ENCODE assay signal across 8 cellular contexts in the genomic region with DNA sequence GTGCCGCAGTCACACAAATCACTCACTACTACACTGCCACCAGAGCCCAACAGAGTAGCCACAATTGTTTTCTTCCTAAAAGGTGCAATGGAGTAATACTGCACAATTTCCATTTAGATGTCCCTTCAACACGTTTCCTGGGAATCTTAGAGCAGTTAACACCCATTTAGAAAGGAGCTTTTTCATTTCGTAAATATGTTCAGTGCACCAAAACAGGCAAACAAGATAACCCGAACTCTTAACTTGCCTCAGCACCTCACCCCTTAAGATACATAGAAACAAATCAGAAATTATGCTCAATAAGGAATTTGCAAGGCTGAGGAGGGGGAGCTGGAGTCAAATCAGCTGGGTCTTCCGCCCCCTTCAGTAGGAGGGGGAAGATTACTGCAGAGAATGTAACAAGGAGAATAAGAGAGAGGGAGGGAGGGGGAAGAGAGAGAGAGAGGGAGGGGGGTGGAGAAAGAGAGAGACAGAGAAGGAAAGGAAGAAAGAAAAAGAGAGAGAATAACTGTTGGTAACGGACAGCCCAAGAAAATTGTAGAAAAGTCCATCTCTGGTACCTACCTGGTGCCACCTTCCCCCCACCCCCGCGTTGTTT.
DNase-seq lines count a peak whose midpoint lies in the region; ATAC-seq and TF ChIP-seq lines count a peak whose summit lies in the region.

No MANE protein-coding gene starts in this region.

- H3K4me3 ChIP-seq in body of pancreas = peak overlapping the region; percentile 24 to 53
- H3K4me3 ChIP-seq in liver (ENCODE audit: low read depth in 1 of 3, low read length in 3 of 3) = peak overlapping the region in 2 of 3 donors; percentile 68 to 69
- peak overlapping the region; percentile 60 to 85 (median 68) for H3K4me3 ChIP-seq in tibial nerve

- no peak for TF ChIP-seq RAD21 in liver (IDR thresholded peaks at IDR 0.05)

- peaks cover 29% of the 10 kb centered on the region for H3K4me1 ChIP-seq in body of pancreas
- peaks cover 1 to 25% (median 19%) of the 10 kb centered on the region in 4 donors for H3K4me1 ChIP-seq in liver (ENCODE audit: control insufficient read depth in 4 of 4, insufficient read depth in 4 of 4, low read length in 3 of 4)
- peaks cover 0 to 42% (median 31%) of the 10 kb centered on the region in 4 donors for H3K4me1 ChIP-seq in tibial nerve

- intact Hi-C loops in body of pancreas (cut with DNase I) = loop anchor here (5.0 kb wide), 1 partner anchor 338 kb away; no protein-coding TSS in a partner anchor

- H3K27ac Mint-ChIP-seq in stimulated activated naive CD8-positive, alpha-beta T cell treated with anti-CD3 and anti-CD28 coated beads, Interleukin-15, Interleukin-2, amounts not matched to agents 100 ng/mL and 50 ng/mL, for 24 hours = peak overlapping the region; percentile 82

- H3K27me3 ChIP-seq in body of pancreas (no peaks in the 10 kb centered on the region), liver (ENCODE audit: control insufficient read depth in 4 of 4, insufficient read depth in 4 of 4, low read length in 3 of 4) (no peaks in the 10 kb centered on the region), tibial nerve (no peaks in the 10 kb centered on the region)

- TF ChIP-seq POLR2A in body of pancreas (IDR thresholded peaks at IDR 0.05) (no peak), tibial nerve (IDR thresholded peaks at IDR 0.05) (no peak)

- H3K9me3 Mint-ChIP-seq in stimulated activated naive CD8-positive, alpha-beta T cell treated with anti-CD3 and anti-CD28 coated beads, Interleukin-15, Interleukin-2, amounts not matched to agents 100 ng/mL and 50 ng/mL, for 24 hours = peaks cover 5% of the 10 kb centered on the region

- TF ChIP-seq CTCF in body of pancreas (IDR thresholded peaks at IDR 0.05) (no peak), liver (IDR thresholded peaks at IDR 0.05; ENCODE audit: low read depth, low read length, missing input control) (no peak), tibial nerve (IDR thresholded peaks at IDR 0.05) (no peak)

- H3K9ac ChIP-seq in liver (ENCODE audit: low read depth in 1 of 2, low read length in 2 of 2) = peak overlapping the region; percentile 69 to 95

- peaks cover 56% of the 10 kb centered on the region for H3K4me1 Mint-ChIP-seq in stimulated activated naive CD8-positive, alpha-beta T cell treated with anti-CD3 and anti-CD28 coated beads, Interleukin-15, Interleukin-2, amounts not matched to agents 100 ng/mL and 50 ng/mL, for 24 hours (ENCODE audit: low read depth)

- H3K4me3 Mint-ChIP-seq in stimulated activated naive CD8-positive, alpha-beta T cell treated with anti-CD3 and anti-CD28 coated beads, Interleukin-15, Interleukin-2, amounts not matched to agents 100 ng/mL and 50 ng/mL, for 24 hours = peak overlapping the region; percentile 84

- 13 to 28% methylated on average over 8 of the region's 8 CpGs for WGBS in body of pancreas, 2 donors
- WGBS in liver = 41% methylated on average over 8 of the region's 8 CpGs
- 15 to 17% methylated on average over 8 of the region's 8 CpGs for WGBS in tibial nerve, 2 donors

- H3K36me3 Mint-ChIP-seq in stimulated activated naive CD8-positive, alpha-beta T cell treated with anti-CD3 and anti-CD28 coated beads, Interleukin-15, Interleukin-2, amounts not matched to agents 100 ng/mL and 50 ng/mL, for 24 hours (ENCODE audit: low read depth) = peaks cover 4% of the 10 kb centered on the region

- H3K9me3 ChIP-seq in body of pancreas = no peaks in the 10 kb centered on the region
- no peaks in the 10 kb centered on the region for H3K9me3 ChIP-seq in liver (ENCODE audit: control insufficient read depth in 4 of 4, low read length in 3 of 4)
- H3K9me3 ChIP-seq in tibial nerve = no peaks in the 10 kb centered on the region

- H3K36me3 ChIP-seq in body of pancreas (replicated peaks in 1 of 2; ENCODE audit: insufficient read depth in 1 of 2, low read depth in 2 of 2) (no peaks in the 10 kb centered on the region), liver (ENCODE audit: control insufficient read depth in 4 of 4, insufficient read depth in 3 of 4, low read depth in 1 of 4, low read length in 3 of 4) (no peaks in the 10 kb centered on the region), tibial nerve (no peaks in the 10 kb centered on the region)

- H3K27me3 Mint-ChIP-seq in stimulated activated naive CD8-positive, alpha-beta T cell treated with anti-CD3 and anti-CD28 coated beads, Interleukin-15, Interleukin-2, amounts not matched to agents 100 ng/mL and 50 ng/mL, for 24 hours = no peaks in the 10 kb centered on the region

- no peak for ATAC-seq in stimulated activated naive CD8-positive, alpha-beta T cell treated with anti-CD3 and anti-CD28 coated beads, Interleukin-15, Interleukin-2, amounts not matched to agents 100 U/mL and 50 U/mL, for 24 hours
- ATAC-seq in body of pancreas (no peak), GM18873 (IDR thresholded peaks at IDR 0.05; ENCODE audit: low FRiP score, unreplicated experiment) (no peak), GM18520 (IDR thresholded peaks at IDR 0.05; ENCODE audit: unreplicated experiment) (no peak)

- no peak for TF ChIP-seq EP300 in tibial nerve (IDR thresholded peaks at IDR 0.05)

- H3K27ac ChIP-seq in body of pancreas (peak overlapping the region; percentile 52 to 87 (median 76)), liver (ENCODE audit: low read depth in 1 of 2, low read length in 2 of 2) (peak overlapping the region; percentile 88 to 92), tibial nerve (peak overlapping the region; percentile 89 to 97 (median 95))

- DNase-seq in stimulated activated naive CD8-positive, alpha-beta T cell treated with anti-CD3 and anti-CD28 coated beads, Interleukin-15, Interleukin-2, amounts not matched to agents 100 U/mL and 50 U/mL, for 24 hours = no peak
- DNase-seq in body of pancreas (no peak), tibial nerve (ENCODE audit: low spot score in 2 of 2) (no peak)
- no peak for DNase-seq in stimulated activated CD4-positive, alpha-beta T cell treated with anti-CD3 and anti-CD28 coated beads, Interleukin-2, amount 100 ng/mL, for 24 hours

TF ChIP-seq in liver, 16 proteins besides CTCF, POLR2A, EP300 and RAD21:
- no peak for TF ChIP-seq TAF1 (conservative IDR thresholded peaks at IDR 0.05)
- TF ChIP-seq, protein P1, sequence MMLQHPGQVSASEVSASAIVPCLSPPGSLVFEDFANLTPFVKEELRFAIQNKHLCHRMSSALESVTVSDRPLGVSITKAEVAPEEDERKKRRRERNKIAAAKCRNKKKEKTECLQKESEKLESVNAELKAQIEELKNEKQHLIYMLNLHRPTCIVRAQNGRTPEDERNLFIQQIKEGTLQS (IDR thresholded peaks at IDR 0.05) = no peak
- TF ChIP-seq GABPA (IDR thresholded peaks at IDR 0.05 in 1 of 2, conservative IDR thresholded peaks at IDR 0.05 in 1 of 2) = no peak
- no peak for TF ChIP-seq JUND (IDR thresholded peaks at IDR 0.05)
- TF ChIP-seq EGR1 (IDR thresholded peaks at IDR 0.05; ENCODE audit: low read depth in 2 of 2) = no peak
- TF ChIP-seq SP1 (IDR thresholded peaks at IDR 0.05) = no peak
